1 cellular context compared by ENCODE assay signal in the genomic region with DNA sequence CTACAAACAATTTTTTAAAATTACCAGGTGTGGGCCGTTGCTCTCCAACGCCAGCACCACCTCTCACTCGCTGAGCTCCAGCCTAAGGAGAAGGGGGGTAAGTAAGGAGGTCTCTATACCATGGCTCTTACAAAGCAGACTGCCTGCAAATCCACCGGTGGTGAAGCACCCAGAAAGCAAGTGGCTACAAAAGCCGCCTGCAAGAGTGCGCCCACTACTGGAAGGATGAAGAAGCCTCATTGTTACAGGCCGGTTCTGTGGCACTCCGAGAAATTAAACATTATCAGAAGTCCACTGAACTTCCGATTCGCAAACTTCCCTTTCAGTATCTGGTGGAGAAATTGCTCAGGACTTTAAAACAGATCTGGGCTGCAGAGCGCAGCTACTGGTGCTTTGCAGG.
TF ChIP-seq lines count a peak whose summit lies in the region.

No MANE protein-coding gene starts in this region.

TF ChIP-seq in Ishikawa, 13 proteins besides CTCF, POLR2A, EP300 and RAD21 (continued from another document):
- TF ChIP-seq, protein P1, sequence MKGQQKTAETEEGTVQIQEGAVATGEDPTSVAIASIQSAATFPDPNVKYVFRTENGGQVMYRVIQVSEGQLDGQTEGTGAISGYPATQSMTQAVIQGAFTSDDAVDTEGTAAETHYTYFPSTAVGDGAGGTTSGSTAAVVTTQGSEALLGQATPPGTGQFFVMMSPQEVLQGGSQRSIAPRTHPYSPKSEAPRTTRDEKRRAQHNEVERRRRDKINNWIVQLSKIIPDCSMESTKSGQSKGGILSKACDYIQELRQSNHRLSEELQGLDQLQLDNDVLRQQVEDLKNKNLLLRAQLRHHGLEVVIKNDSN (IDR thresholded peaks at IDR 0.05) = no peak
- no peak for TF ChIP-seq TCF12 (IDR thresholded peaks at IDR 0.05; ENCODE audit: low read depth)
- TF ChIP-seq, protein P2, sequence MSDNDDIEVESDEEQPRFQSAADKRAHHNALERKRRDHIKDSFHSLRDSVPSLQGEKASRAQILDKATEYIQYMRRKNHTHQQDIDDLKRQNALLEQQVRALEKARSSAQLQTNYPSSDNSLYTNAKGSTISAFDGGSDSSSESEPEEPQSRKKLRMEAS (IDR thresholded peaks at IDR 0.05) = no peak
- TF ChIP-seq CEBPB (IDR thresholded peaks at IDR 0.05) = no peak
- no peak for TF ChIP-seq ZBTB7A (IDR thresholded peaks at IDR 0.05; ENCODE audit: low read depth)
- no peak for TF ChIP-seq NFIC (IDR thresholded peaks at IDR 0.05)
- TF ChIP-seq YY1 (IDR thresholded peaks at IDR 0.05; ENCODE audit: low read depth) = no peak
